Comparison of ENCODE assay signal across 11 cellular contexts in the genomic region with DNA sequence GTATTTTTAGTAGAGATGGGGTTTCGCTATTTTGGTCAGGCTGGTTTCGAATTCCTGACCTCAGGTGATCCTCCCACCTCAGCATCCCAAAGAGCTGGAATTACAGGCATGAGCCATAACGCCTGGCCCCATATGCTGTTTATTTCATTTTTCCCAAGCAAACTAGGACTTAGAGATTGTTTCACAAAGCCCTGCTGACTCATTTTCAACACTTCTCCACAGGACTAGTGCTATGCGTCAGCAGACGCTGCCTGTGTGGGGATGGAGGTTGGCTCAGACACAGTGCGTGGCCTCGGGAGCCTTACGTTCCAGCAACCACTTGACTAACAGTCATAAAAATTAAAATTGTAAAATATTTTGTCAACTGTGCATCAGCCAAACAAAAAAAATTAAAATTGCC. TPM values are rescaled to one million over a fixed set of nuclear protein-coding genes. Genes with fewer than 3 reads are reported as not detected.
DNase-seq lines count a peak whose midpoint lies in the region; ATAC-seq and TF ChIP-seq lines count a peak whose summit lies in the region.
"Had no signal": no experiment of that assay in that cellular context is flagged by ENCODE, and none has a peak within 500 bp of the region (broad histone marks: within the 10 kb centered on the region; RNA-seq: fewer than 3 reads in every experiment).

No MANE protein-coding gene starts in this region.

- H3K27ac ChIP-seq in ACC112 (ENCODE audit: low read depth, low read length): peak overlapping the region; percentile 53

- H3K4me1 ChIP-seq in ACC112 (ENCODE audit: control insufficient read depth, insufficient read depth, low read length, unreplicated experiment): peaks cover 13% of the 10 kb centered on the region

- H3K79me2 ChIP-seq in ACC112 (ENCODE audit: control insufficient read depth, insufficient read depth, low read length, unreplicated experiment): peaks cover 7% of the 10 kb centered on the region

- no peak overlapping the region for H2AFZ ChIP-seq in ACC112 (ENCODE audit: low read length, unreplicated experiment)

- DNase-seq in HFF-Myc (ENCODE audit: extremely low read depth, low read depth) (peak; percentile 75), dedifferentiated amniotic fluid mesenchymal stem cell (ENCODE audit: extremely low spot score) (peak; percentile 84), mucosa of gallbladder (ENCODE audit: low spot score) (peak; percentile 58), UCSD-AML1 (lab: John Stamatoyannopoulos, UW; ENCODE audit: unreplicated experiment) (no peak)
- DNase-seq in activated effector memory CD4-positive, alpha-beta T cell treated with Interleukin-2 at 50 U/mL for 16 hours: no peak
- DNase-seq in stimulated activated CD4-positive, alpha-beta T cell treated with anti-CD3 and anti-CD28 coated beads, Interleukin-12 subunit alpha, Interleukin-12 subunit beta, amount 100 ng/mL, for 4 hours: no peak
- DNase-seq: activated naive CD4-positive, alpha-beta T cell treated with anti-CD3 and anti-CD28 coated beads, Interleukin-2, amount 10 ng/mL, durations not matched to agents 7 days and 5 days; NCI-H2029; spleen had no signal

- peak overlapping the region; percentile 9; the same call in 1 of the 2 replicates for H3K4me3 ChIP-seq in ACC112 (ENCODE audit: low read depth, low read length)
- no peak overlapping the region for H3K4me3 ChIP-seq in HFF-Myc (replicated peaks; ENCODE audit: low read depth, low read length)
- H3K4me3 ChIP-seq: spleen had no signal

- ATAC-seq in HG03571 (IDR thresholded peaks at IDR 0.05; ENCODE audit: unreplicated experiment): no peak

- H3K36me3 ChIP-seq in ACC112 (ENCODE audit: insufficient read depth, low read length): no peaks in the 10 kb centered on the region; the same call in 1 of the 2 replicates

- no peak for TF ChIP-seq CTCF in HFF-Myc (IDR thresholded peaks at IDR 0.05; ENCODE audit: low read depth, low read length, missing control alignments)

- no peaks in the 10 kb centered on the region for H3K27me3 ChIP-seq in ACC112 (ENCODE audit: insufficient read depth, low read length)
- H3K27me3 ChIP-seq: spleen had no signal

RNA-seq across cellular contexts. Expression of a gene that starts 22.7 kb away (rescaled TPM):
- 21.7 TPM for total RNA-seq in mucosa of gallbladder

Comparison
In these comparisons a context has a peak if more than half of its experiments do, and no peak if none do; other contexts are left out.
1. DNase-seq: peak in HFF-Myc (single experiment), dedifferentiated amniotic fluid mesenchymal stem cell (single experiment) and mucosa of gallbladder (single experiment); none in activated effector memory CD4-positive, alpha-beta T cell treated with Interleukin-2 at 50 U/mL for 16 hours (single experiment), UCSD-AML1 (single experiment) and stimulated activated CD4-positive, alpha-beta T cell treated with anti-CD3 and anti-CD28 coated beads, Interleukin-12 subunit alpha, Interleukin-12 subunit beta, amount 100 ng/mL, for 4 hours (single experiment).